Comparison of ENCODE assay signal across 20 cellular contexts in genomic region chr18:58536187-58536516, GRCh38.
A peak's percentile ranks its signal among the peaks of the same experiment; 100 is the strongest.
DNase-seq lines count a peak whose midpoint lies in the region; ATAC-seq and TF ChIP-seq lines count a peak whose summit lies in the region.
"Had no signal": no experiment of that assay in that cellular context is flagged by ENCODE, and none has a peak within 500 bp of the region (broad histone marks: within the 10 kb centered on the region; RNA-seq: fewer than 3 reads in every experiment).

No MANE protein-coding gene starts in this region.

- no peaks in the 10 kb centered on the region for H4K20me1 ChIP-seq in GM23338 (replicated peaks; ENCODE audit: insufficient read depth)

- POLR2A ChIA-PET in WTC11 (lab: Charles Lee) = no interaction called here

- H3K27ac Mint-ChIP-seq in activated naive CD4-positive, alpha-beta T cell treated with anti-CD3 and anti-CD28 coated beads for 36 hours = peak overlapping the region; percentile 21
- H3K27ac Mint-ChIP-seq in activated naive CD4-positive, alpha-beta T cell treated with anti-CD3 and anti-CD28 coated beads, Interleukin-2, amount 10 ng/mL, durations not matched to agents 7 days and 5 days = no peak overlapping the region
- no peak overlapping the region for H3K27ac Mint-ChIP-seq in GM23338
- peak overlapping the region; percentile 67 for H3K27ac Mint-ChIP-seq in activated naive CD8-positive, alpha-beta T cell treated with anti-CD3 and anti-CD28 coated beads, Interleukin-2, amount 50 U/mL, for 24 hours
- H3K27ac Mint-ChIP-seq in stimulated activated memory B cell treated with anti-CD40 and anti-IgM and Interleukin-4, amounts not matched to agents 10 μg/mL and 1 μg/mL and 100 μg/mL, for 72 hours = peak overlapping the region; percentile 98
- H3K27ac Mint-ChIP-seq in WTC11 = no peak overlapping the region
- H3K27ac Mint-ChIP-seq: activated CD4-positive, alpha-beta memory T cell treated with anti-CD3 and anti-CD28 coated beads, Interleukin-2, amount 10 ng/mL, durations not matched to agents 7 days and 5 days had no signal

- no peaks in the 10 kb centered on the region for H3K36me3 ChIP-seq in GM23338 (ENCODE audit: insufficient read depth)
- no peaks in the 10 kb centered on the region for H3K36me3 ChIP-seq in mucosa of descending colon (ENCODE audit: low read depth)
- H3K36me3 ChIP-seq: spleen, transverse colon had no signal

- intact Hi-C loops in activated naive CD4-positive, alpha-beta T cell treated with anti-CD3 and anti-CD28 coated beads for 36 hours (cut with micrococcal nuclease) = no loop called here
- intact Hi-C loops in mucosa of descending colon (cut with DNase I, micrococcal nuclease) = no loop called here

- H3K4me3 ChIP-seq in GM23338 (no peak overlapping the region), mucosa of descending colon (no peak overlapping the region)
- H3K4me3 ChIP-seq: lung, transverse colon had no signal

- peaks cover 51% of the 10 kb centered on the region for H3K4me1 Mint-ChIP-seq in activated naive CD4-positive, alpha-beta T cell treated with anti-CD3 and anti-CD28 coated beads for 36 hours (ENCODE audit: low read depth)
- peaks cover 31% of the 10 kb centered on the region for H3K4me1 Mint-ChIP-seq in activated naive CD4-positive, alpha-beta T cell treated with anti-CD3 and anti-CD28 coated beads, Interleukin-2, amount 10 ng/mL, durations not matched to agents 7 days and 5 days
- H3K4me1 Mint-ChIP-seq in GM23338 = peaks cover 34% of the 10 kb centered on the region
- peaks cover 73% of the 10 kb centered on the region for H3K4me1 Mint-ChIP-seq in activated naive CD8-positive, alpha-beta T cell treated with anti-CD3 and anti-CD28 coated beads, Interleukin-2, amount 50 U/mL, for 24 hours
- H3K4me1 Mint-ChIP-seq in stimulated activated memory B cell treated with anti-CD40 and anti-IgM and Interleukin-4, amounts not matched to agents 10 μg/mL and 1 μg/mL and 100 μg/mL, for 72 hours = peaks cover 69% of the 10 kb centered on the region
- H3K4me1 Mint-ChIP-seq in WTC11 = peaks cover 39% of the 10 kb centered on the region

- H3K79me2 ChIP-seq in GM23338 (replicated peaks; ENCODE audit: insufficient read depth) = no peaks in the 10 kb centered on the region

- H3K27me3 Mint-ChIP-seq in activated naive CD4-positive, alpha-beta T cell treated with anti-CD3 and anti-CD28 coated beads for 36 hours (ENCODE audit: low read depth) = no peaks in the 10 kb centered on the region
- H3K27me3 Mint-ChIP-seq in activated naive CD4-positive, alpha-beta T cell treated with anti-CD3 and anti-CD28 coated beads, Interleukin-2, amount 10 ng/mL, durations not matched to agents 7 days and 5 days = peaks cover 25% of the 10 kb centered on the region
- peaks cover 8% of the 10 kb centered on the region for H3K27me3 Mint-ChIP-seq in GM23338 (ENCODE audit: insufficient read depth, low read depth, poor library complexity)
- no peaks in the 10 kb centered on the region for H3K27me3 Mint-ChIP-seq in activated naive CD8-positive, alpha-beta T cell treated with anti-CD3 and anti-CD28 coated beads, Interleukin-2, amount 50 U/mL, for 24 hours
- H3K27me3 Mint-ChIP-seq in stimulated activated memory B cell treated with anti-CD40 and anti-IgM and Interleukin-4, amounts not matched to agents 10 μg/mL and 1 μg/mL and 100 μg/mL, for 72 hours = no peaks in the 10 kb centered on the region
- peaks cover 16% of the 10 kb centered on the region for H3K27me3 Mint-ChIP-seq in WTC11 (ENCODE audit: low read depth)

- no peak for DNase-seq in activated naive CD4-positive, alpha-beta T cell treated with anti-CD3 and anti-CD28 coated beads for 36 hours
- no peak for DNase-seq in activated naive CD4-positive, alpha-beta T cell treated with anti-CD3 and anti-CD28 coated beads, Interleukin-2, amount 10 ng/mL, durations not matched to agents 7 days and 5 days
- DNase-seq in GM23338 (ENCODE audit: low spot score) = no peak
- DNase-seq in activated naive CD8-positive, alpha-beta T cell treated with anti-CD3 and anti-CD28 coated beads, Interleukin-2, amount 50 U/mL, for 24 hours = no peak
- DNase-seq in WTC11 (ENCODE audit: low spot score) = no peak
- DNase-seq in mucosa of descending colon = no peak
- no peak for DNase-seq in NCI-H128 (lab: John Stamatoyannopoulos, UW; ENCODE audit: unreplicated experiment)
- DNase-seq: activated CD4-positive, alpha-beta memory T cell treated with anti-CD3 and anti-CD28 coated beads, Interleukin-2, amount 10 ng/mL, durations not matched to agents 7 days and 5 days; amygdala; CD4-positive, alpha-beta memory T cell; DMS79 treated with DMSO at 0.1 percent for 48 hours; H7; islet precursor cell; NCI-H187; NCI-H446 treated with DMSO at 0.1 percent for 48 hours; spleen; T-helper 1 cell had no signal

- no peak overlapping the region for H3K4me3 Mint-ChIP-seq in activated naive CD4-positive, alpha-beta T cell treated with anti-CD3 and anti-CD28 coated beads for 36 hours
- no peak overlapping the region for H3K4me3 Mint-ChIP-seq in activated naive CD4-positive, alpha-beta T cell treated with anti-CD3 and anti-CD28 coated beads, Interleukin-2, amount 10 ng/mL, durations not matched to agents 7 days and 5 days
- no peak overlapping the region for H3K4me3 Mint-ChIP-seq in GM23338
- no peak overlapping the region for H3K4me3 Mint-ChIP-seq in activated naive CD8-positive, alpha-beta T cell treated with anti-CD3 and anti-CD28 coated beads, Interleukin-2, amount 50 U/mL, for 24 hours
- peak overlapping the region; percentile 78 for H3K4me3 Mint-ChIP-seq in stimulated activated memory B cell treated with anti-CD40 and anti-IgM and Interleukin-4, amounts not matched to agents 10 μg/mL and 1 μg/mL and 100 μg/mL, for 72 hours
- H3K4me3 Mint-ChIP-seq in WTC11 = no peak overlapping the region
- H3K4me3 Mint-ChIP-seq: activated CD4-positive, alpha-beta memory T cell treated with anti-CD3 and anti-CD28 coated beads, Interleukin-2, amount 10 ng/mL, durations not matched to agents 7 days and 5 days had no signal

- H3K9me3 ChIP-seq in mucosa of descending colon = no peaks in the 10 kb centered on the region
- H3K9me3 ChIP-seq: spleen, transverse colon had no signal

- H3K9me3 Mint-ChIP-seq in activated naive CD4-positive, alpha-beta T cell treated with anti-CD3 and anti-CD28 coated beads for 36 hours = no peaks in the 10 kb centered on the region
- no peaks in the 10 kb centered on the region for H3K9me3 Mint-ChIP-seq in activated naive CD4-positive, alpha-beta T cell treated with anti-CD3 and anti-CD28 coated beads, Interleukin-2, amount 10 ng/mL, durations not matched to agents 7 days and 5 days
- H3K9me3 Mint-ChIP-seq in GM23338 (no peaks in the 10 kb centered on the region), WTC11 (no peaks in the 10 kb centered on the region)
- no peaks in the 10 kb centered on the region for H3K9me3 Mint-ChIP-seq in activated naive CD8-positive, alpha-beta T cell treated with anti-CD3 and anti-CD28 coated beads, Interleukin-2, amount 50 U/mL, for 24 hours
- no peaks in the 10 kb centered on the region for H3K9me3 Mint-ChIP-seq in stimulated activated memory B cell treated with anti-CD40 and anti-IgM and Interleukin-4, amounts not matched to agents 10 μg/mL and 1 μg/mL and 100 μg/mL, for 72 hours
- H3K9me3 Mint-ChIP-seq: activated CD4-positive, alpha-beta memory T cell treated with anti-CD3 and anti-CD28 coated beads, Interleukin-2, amount 10 ng/mL, durations not matched to agents 7 days and 5 days; CD4-positive, alpha-beta memory T cell had no signal

- H3K4me2 ChIP-seq in GM23338 = no peak overlapping the region

- ATAC-seq in GM23338 = no peak
- no peak for ATAC-seq in activated naive CD8-positive, alpha-beta T cell treated with anti-CD3 and anti-CD28 coated beads, Interleukin-2, amount 50 U/mL, for 24 hours
- peak; percentile 22 for ATAC-seq in stimulated activated memory B cell treated with anti-CD40 and anti-IgM and Interleukin-4, amounts not matched to agents 10 μg/mL and 1 μg/mL and 100 μg/mL, for 72 hours
- no peak for ATAC-seq in WTC11
- no peak for ATAC-seq in mucosa of descending colon

- no peaks in the 10 kb centered on the region for H3F3A ChIP-seq in GM23338 (replicated peaks; ENCODE audit: low read depth)

- H3K36me3 Mint-ChIP-seq in activated naive CD4-positive, alpha-beta T cell treated with anti-CD3 and anti-CD28 coated beads for 36 hours (ENCODE audit: low read depth) = no peaks in the 10 kb centered on the region
- H3K36me3 Mint-ChIP-seq in activated naive CD4-positive, alpha-beta T cell treated with anti-CD3 and anti-CD28 coated beads, Interleukin-2, amount 10 ng/mL, durations not matched to agents 7 days and 5 days = no peaks in the 10 kb centered on the region
- no peaks in the 10 kb centered on the region; the same call in 2 of the 3 replicates for H3K36me3 Mint-ChIP-seq in GM23338 (ENCODE audit: low read depth)
- no peaks in the 10 kb centered on the region for H3K36me3 Mint-ChIP-seq in activated naive CD8-positive, alpha-beta T cell treated with anti-CD3 and anti-CD28 coated beads, Interleukin-2, amount 50 U/mL, for 24 hours (ENCODE audit: low read depth)
- H3K36me3 Mint-ChIP-seq in stimulated activated memory B cell treated with anti-CD40 and anti-IgM and Interleukin-4, amounts not matched to agents 10 μg/mL and 1 μg/mL and 100 μg/mL, for 72 hours = no peaks in the 10 kb centered on the region
- H3K36me3 Mint-ChIP-seq in WTC11 = no peaks in the 10 kb centered on the region
- H3K36me3 Mint-ChIP-seq: CD4-positive, alpha-beta memory T cell had no signal

- no peaks in the 10 kb centered on the region for H3K27me3 ChIP-seq in GM23338 (ENCODE audit: insufficient read depth)
- H3K27me3 ChIP-seq: spleen, transverse colon had no signal

- CTCF ChIA-PET in activated naive CD4-positive, alpha-beta T cell treated with anti-CD3 and anti-CD28 coated beads for 36 hours (lab: Charles Lee) = interaction anchor here (0.8 to 23.4 kb wide), 2 partner anchors 196 to 230 kb away, joined by 3 to 426 read pairs; no protein-coding TSS in a partner anchor
- CTCF ChIA-PET in activated naive CD4-positive, alpha-beta T cell treated with anti-CD3 and anti-CD28 coated beads, Interleukin-2, amount 10 ng/mL, durations not matched to agents 7 days and 5 days (lab: Charles Lee) = interaction anchor here (17.9 kb wide), 1 partner anchor 230 kb away, joined by 351 read pairs; no protein-coding TSS in a partner anchor
- CTCF ChIA-PET in WTC11 (lab: Charles Lee) = interaction anchor here (1.3 to 7.5 kb wide), 2 partner anchors 227 to 232 kb away, joined by 6 to 61 read pairs; no protein-coding TSS in a partner anchor

- no peak for TF ChIP-seq CTCF in GM23338 (conservative IDR thresholded peaks at IDR 0.05; ENCODE audit: low read depth in 2 of 2)
- no peak for TF ChIP-seq CTCF in WTC11 (IDR thresholded peaks at IDR 0.05)
- TF ChIP-seq CTCF in mucosa of descending colon (IDR thresholded peaks at IDR 0.05) = no peak

- peak overlapping the region; percentile 63; the same call in 1 of the 2 replicates for H2AFZ ChIP-seq in GM23338

- H3K4me1 ChIP-seq in GM23338 (ENCODE audit: insufficient read depth) (peaks cover 28% of the 10 kb centered on the region), mucosa of descending colon (ENCODE audit: low read depth) (peaks cover 5% of the 10 kb centered on the region)

- H3K9me2 ChIP-seq in GM23338 (ENCODE audit: insufficient read depth) = 0 out of 2 replicates have a peak, but pooled peaks cover 13% of the 10 kb centered on the region

- H3K27ac ChIP-seq in GM23338 (ENCODE audit: low read depth) = no peak overlapping the region
- H3K27ac ChIP-seq: transverse colon had no signal

Comparison
In these comparisons a context has a peak if more than half of its experiments do, and no peak if none do; other contexts are left out.
1. H3K27ac Mint-ChIP-seq: peak in activated naive CD4-positive, alpha-beta T cell treated with anti-CD3 and anti-CD28 coated beads for 36 hours (single experiment), activated naive CD8-positive, alpha-beta T cell treated with anti-CD3 and anti-CD28 coated beads, Interleukin-2, amount 50 U/mL, for 24 hours (single experiment) and stimulated activated memory B cell treated with anti-CD40 and anti-IgM and Interleukin-4, amounts not matched to agents 10 μg/mL and 1 μg/mL and 100 μg/mL, for 72 hours (single experiment); none in activated naive CD4-positive, alpha-beta T cell treated with anti-CD3 and anti-CD28 coated beads, Interleukin-2, amount 10 ng/mL, durations not matched to agents 7 days and 5 days (single experiment), GM23338 (single experiment) and WTC11 (single experiment).